Comparison of ENCODE assay signal across 25 cellular contexts in the genomic region with DNA sequence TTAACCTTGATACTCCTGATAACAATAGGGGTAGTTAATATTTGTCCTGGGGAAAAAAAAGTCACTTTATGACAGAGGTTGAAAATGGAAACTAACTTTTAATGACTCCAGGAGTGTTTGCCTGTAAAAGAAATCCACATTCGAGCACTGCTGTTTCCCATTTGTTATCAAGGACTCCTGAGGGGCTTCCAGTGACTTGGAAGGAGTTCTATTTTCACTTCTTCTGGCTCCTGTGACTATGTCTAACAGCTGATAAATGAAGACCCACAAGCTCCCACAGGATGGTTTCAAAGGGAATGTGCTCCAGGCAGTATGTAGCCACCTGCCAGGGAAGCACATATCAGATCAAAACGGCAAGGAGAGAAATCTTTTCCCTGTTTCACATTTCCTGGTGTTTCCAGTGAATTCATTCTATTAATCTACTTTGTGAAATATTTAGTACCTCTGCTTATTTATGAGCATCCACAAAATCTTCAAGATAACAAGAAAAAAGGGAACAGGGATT.
"Had no signal": no experiment of that assay in that cellular context is flagged by ENCODE, and none has a peak within 500 bp of the region (broad histone marks: within the 10 kb centered on the region; RNA-seq: fewer than 3 reads in every experiment).

No MANE protein-coding gene starts in this region.

- H3K36me3 Mint-ChIP-seq: activated CD8-positive, alpha-beta memory T cell treated with anti-CD3 and anti-CD28 coated beads, Interleukin-2, amount 10 ng/mL, durations not matched to agents 7 days and 5 days; activated naive CD4-positive, alpha-beta T cell treated with anti-CD3 and anti-CD28 coated beads, Interleukin-2, amount 50 U/mL, for 24 hours had no signal

- H3K4me3 ChIP-seq: breast epithelium, MG63 had no signal

- H3K27ac ChIP-seq: breast epithelium, KMS-11 had no signal

- H3K9me3 ChIP-seq: breast epithelium, MG63 had no signal

- H3K4me3 Mint-ChIP-seq: activated B cell treated with CpG ODN at 0.5 μM for 24 hours; activated CD4-positive, alpha-beta T cell treated with anti-CD3 and anti-CD28 coated beads, Interleukin-2, amount 10 ng/mL, durations not matched to agents 24 days and 14 days; activated CD8-positive, alpha-beta memory T cell treated with anti-CD3 and anti-CD28 coated beads, Interleukin-2, amount 10 ng/mL, durations not matched to agents 7 days and 5 days; activated naive CD4-positive, alpha-beta T cell treated with anti-CD3 and anti-CD28 coated beads, Interleukin-2, amount 50 U/mL, for 24 hours; activated T-cell treated with anti-CD3 and anti-CD28 coated beads, Interleukin-2, amount 50 U/mL, for 24 hours; activated T-helper 1 cell treated with anti-CD3 and anti-CD28 coated beads, Interleukin-12 subunit alpha, Interleukin-12 subunit beta, Interleukin-2, Interleukin-4 antibody, amounts not matched to agents 30 ng/mL and 10 ng/mL and 1 ng/mL, durations not matched to agents 14 hours and 24 hours and 36 hours; T-helper 17 cell had no signal

- ATAC-seq: activated CD8-positive, alpha-beta memory T cell treated with anti-CD3 and anti-CD28 coated beads, Interleukin-2, amount 10 ng/mL, durations not matched to agents 7 days and 5 days; T-helper 17 cell had no signal

- H3K9ac ChIP-seq: KMS-11 had no signal

- H3K36me3 ChIP-seq: breast epithelium, MG63 had no signal

- H3K4me1 ChIP-seq: breast epithelium had no signal

- H3K27ac Mint-ChIP-seq: activated B cell treated with CpG ODN at 0.5 μM for 24 hours; activated CD4-positive, alpha-beta T cell treated with anti-CD3 and anti-CD28 coated beads, Interleukin-2, amount 10 ng/mL, durations not matched to agents 24 days and 14 days; activated CD8-positive, alpha-beta memory T cell treated with anti-CD3 and anti-CD28 coated beads, Interleukin-2, amount 10 ng/mL, durations not matched to agents 7 days and 5 days; activated naive CD4-positive, alpha-beta T cell treated with anti-CD3 and anti-CD28 coated beads, Interleukin-2, amount 50 U/mL, for 24 hours; activated T-cell treated with anti-CD3 and anti-CD28 coated beads, Interleukin-2, amount 50 U/mL, for 24 hours; activated T-helper 1 cell treated with anti-CD3 and anti-CD28 coated beads, Interleukin-12 subunit alpha, Interleukin-12 subunit beta, Interleukin-2, Interleukin-4 antibody, amounts not matched to agents 30 ng/mL and 10 ng/mL and 1 ng/mL, durations not matched to agents 14 hours and 24 hours and 36 hours; T-helper 17 cell had no signal

- H3K4me2 ChIP-seq: KMS-11 had no signal

- H3K27me3 ChIP-seq: MG63 had no signal

- H3K4me1 Mint-ChIP-seq: activated B cell treated with CpG ODN at 0.5 μM for 24 hours; activated CD4-positive, alpha-beta T cell treated with anti-CD3 and anti-CD28 coated beads, Interleukin-2, amount 10 ng/mL, durations not matched to agents 24 days and 14 days; activated CD8-positive, alpha-beta memory T cell treated with anti-CD3 and anti-CD28 coated beads, Interleukin-2, amount 10 ng/mL, durations not matched to agents 7 days and 5 days; activated naive CD4-positive, alpha-beta T cell treated with anti-CD3 and anti-CD28 coated beads, Interleukin-2, amount 50 U/mL, for 24 hours had no signal

- H3K9me3 Mint-ChIP-seq: activated B cell treated with CpG ODN at 0.5 μM for 24 hours; activated CD4-positive, alpha-beta T cell treated with anti-CD3 and anti-CD28 coated beads, Interleukin-2, amount 10 ng/mL, durations not matched to agents 24 days and 14 days; activated naive CD4-positive, alpha-beta T cell treated with anti-CD3 and anti-CD28 coated beads, Interleukin-2, amount 50 U/mL, for 24 hours; activated T-cell treated with anti-CD3 and anti-CD28 coated beads, Interleukin-2, amount 50 U/mL, for 24 hours; activated T-helper 1 cell treated with anti-CD3 and anti-CD28 coated beads, Interleukin-12 subunit alpha, Interleukin-12 subunit beta, Interleukin-2, Interleukin-4 antibody, amounts not matched to agents 30 ng/mL and 10 ng/mL and 1 ng/mL, durations not matched to agents 14 hours and 24 hours and 36 hours had no signal

- DNase-seq: activated B cell treated with CpG ODN at 0.5 μM for 24 hours; activated CD4-positive, alpha-beta T cell treated with anti-CD3 and anti-CD28 coated beads for 1 hour; activated CD4-positive, alpha-beta T cell treated with anti-CD3 and anti-CD28 coated beads, Interleukin-2, amount 10 ng/mL, durations not matched to agents 24 days and 14 days; activated CD4-positive, alpha-beta T cell treated with anti-CD3 and anti-CD28 coated beads, Interleukin-2, amount 50 U/mL, for 48 hours; activated CD8-positive, alpha-beta memory T cell treated with anti-CD3 and anti-CD28 coated beads, Interleukin-2, amount 10 ng/mL, durations not matched to agents 7 days and 5 days; activated effector memory CD4-positive, alpha-beta T cell treated with Interleukin-2 at 50 U/mL for 16 hours; activated naive CD4-positive, alpha-beta T cell; activated T-cell treated with anti-CD3 and anti-CD28 coated beads, Interleukin-2, amount 50 U/mL, for 24 hours; aorta; MG63; MV-4-11; NCI-H1092 treated with DMSO at 0.1 percent for 48 hours; NCI-H1417 treated with DMSO at 0.1 percent for 48 hours; NCI-H1694; NCI-H2029 treated with DMSO at 0.1 percent for 48 hours; NCI-H2227 treated with DMSO at 0.1 percent for 48 hours; NCI-H526; NCI-H82; SIG-M5; T-helper 17 cell; T-helper 9 cell had no signal
